In genomic region chr1:36080801-36081200, GRCh38 we compare ENCODE assay signal across 24 cellular contexts. TPM values are rescaled to one million over a fixed set of nuclear protein-coding genes. Genes with fewer than 3 reads are reported as not detected.
"Had no signal": no experiment of that assay in that cellular context is flagged by ENCODE, and none has a peak within 500 bp of the region (broad histone marks: within the 10 kb centered on the region; RNA-seq: fewer than 3 reads in every experiment).

No MANE protein-coding gene starts in this region.

- H3K4me1 Mint-ChIP-seq: endodermal cell; stimulated activated memory B cell treated with anti-CD40 and anti-IgM and Interleukin-4, amounts not matched to agents 10 μg/mL and 1 μg/mL and 100 μg/mL, for 72 hours; stimulated activated naive CD8-positive, alpha-beta T cell treated with anti-CD3 and anti-CD28 coated beads, Interleukin-15, amount 100 ng/mL, for 72 hours had no signal

- H3K27ac ChIP-seq: coronary artery, heart left ventricle, pancreas, prostate gland, right lobe of liver, spleen, testis, transverse colon, uterus had no signal

- H3K36me3 ChIP-seq: heart left ventricle, pancreas, prostate gland, right lobe of liver, spleen, transverse colon, uterus had no signal

- ATAC-seq: heart left ventricle; left lobe of liver; mucosa of descending colon; naive thymus-derived CD8-positive, alpha-beta T cell; pancreas; right lobe of liver; stimulated activated memory B cell treated with anti-CD40 and anti-IgM and Interleukin-4, amounts not matched to agents 10 μg/mL and 1 μg/mL and 100 μg/mL, for 72 hours; stimulated activated naive CD8-positive, alpha-beta T cell treated with anti-CD3 and anti-CD28 coated beads, Interleukin-15, amount 100 ng/mL, for 72 hours had no signal

- H3K27me3 ChIP-seq: pancreas, right lobe of liver, testis, uterus had no signal

- H3K4me3 Mint-ChIP-seq: endodermal cell; naive thymus-derived CD8-positive, alpha-beta T cell; stimulated activated memory B cell treated with anti-CD40 and anti-IgM and Interleukin-4, amounts not matched to agents 10 μg/mL and 1 μg/mL and 100 μg/mL, for 72 hours; stimulated activated naive CD8-positive, alpha-beta T cell treated with anti-CD3 and anti-CD28 coated beads, Interleukin-15, amount 100 ng/mL, for 72 hours had no signal

- H3K36me3 Mint-ChIP-seq: naive thymus-derived CD8-positive, alpha-beta T cell; stimulated activated memory B cell treated with anti-CD40 and anti-IgM and Interleukin-4, amounts not matched to agents 10 μg/mL and 1 μg/mL and 100 μg/mL, for 72 hours had no signal

- H3K27ac Mint-ChIP-seq: endodermal cell; naive thymus-derived CD8-positive, alpha-beta T cell; stimulated activated memory B cell treated with anti-CD40 and anti-IgM and Interleukin-4, amounts not matched to agents 10 μg/mL and 1 μg/mL and 100 μg/mL, for 72 hours; stimulated activated naive CD8-positive, alpha-beta T cell treated with anti-CD3 and anti-CD28 coated beads, Interleukin-15, amount 100 ng/mL, for 72 hours had no signal

- FAIRE-seq: endothelial cell of umbilical vein, frontal cortex, islet of Langerhans, pancreas had no signal

- H3K4me3 ChIP-seq: coronary artery, heart left ventricle, mucosa of descending colon, pancreas, prostate gland, right lobe of liver, spleen, testis, transverse colon, uterus had no signal

- H3K9me3 ChIP-seq: heart left ventricle, mucosa of descending colon, pancreas, prostate gland, right lobe of liver, spleen, testis, transverse colon, uterus had no signal

- H3K9me3 Mint-ChIP-seq: endodermal cell; naive thymus-derived CD8-positive, alpha-beta T cell; stimulated activated memory B cell treated with anti-CD40 and anti-IgM and Interleukin-4, amounts not matched to agents 10 μg/mL and 1 μg/mL and 100 μg/mL, for 72 hours; stimulated activated naive CD8-positive, alpha-beta T cell treated with anti-CD3 and anti-CD28 coated beads, Interleukin-15, amount 100 ng/mL, for 72 hours had no signal

- H3K4me1 ChIP-seq: pancreas, testis, uterus had no signal

- DNase-seq: effector CD4-positive, alpha-beta T cell; endodermal cell; heart left ventricle; hypothalamus; mucosa of descending colon; naive thymus-derived CD8-positive, alpha-beta T cell; pancreas; right lobe of liver; stimulated activated CD4-positive, alpha-beta T cell treated with anti-CD3 and anti-CD28 coated beads, Interleukin-15, amount 100 ng/mL, for 24 hours; stimulated activated CD4-positive, alpha-beta T cell treated with anti-CD3 and anti-CD28 coated beads, Interleukin-1b, Interleukin-23, amount 100 ng/mL, for 48 hours; stimulated activated CD4-positive, alpha-beta T cell treated with anti-CD3 and anti-CD28 coated beads, Interleukin-4, amount 100 ng/mL, for 24 hours; stimulated activated naive CD8-positive, alpha-beta T cell treated with anti-CD3 and anti-CD28 coated beads, Interleukin-15, amount 100 ng/mL, for 72 hours; testis; transverse colon; uterus had no signal

RNA-seq across cellular contexts. Expression of gene TEKT2, which starts 3.1 kb away (rescaled TPM):
- total RNA-seq: left lobe of liver; naive thymus-derived CD8-positive, alpha-beta T cell; right lobe of liver; spleen; transverse colon had no signal
- polyA plus RNA-seq: naive thymus-derived CD8-positive, alpha-beta T cell had no signal

RNA-seq across cellular contexts. Expression of gene COL8A2, which starts 44.2 kb away (rescaled TPM):
- polyA plus RNA-seq: neural cell had no signal
